Comparison of ENCODE assay signal across 9 cellular contexts in the genomic region with DNA sequence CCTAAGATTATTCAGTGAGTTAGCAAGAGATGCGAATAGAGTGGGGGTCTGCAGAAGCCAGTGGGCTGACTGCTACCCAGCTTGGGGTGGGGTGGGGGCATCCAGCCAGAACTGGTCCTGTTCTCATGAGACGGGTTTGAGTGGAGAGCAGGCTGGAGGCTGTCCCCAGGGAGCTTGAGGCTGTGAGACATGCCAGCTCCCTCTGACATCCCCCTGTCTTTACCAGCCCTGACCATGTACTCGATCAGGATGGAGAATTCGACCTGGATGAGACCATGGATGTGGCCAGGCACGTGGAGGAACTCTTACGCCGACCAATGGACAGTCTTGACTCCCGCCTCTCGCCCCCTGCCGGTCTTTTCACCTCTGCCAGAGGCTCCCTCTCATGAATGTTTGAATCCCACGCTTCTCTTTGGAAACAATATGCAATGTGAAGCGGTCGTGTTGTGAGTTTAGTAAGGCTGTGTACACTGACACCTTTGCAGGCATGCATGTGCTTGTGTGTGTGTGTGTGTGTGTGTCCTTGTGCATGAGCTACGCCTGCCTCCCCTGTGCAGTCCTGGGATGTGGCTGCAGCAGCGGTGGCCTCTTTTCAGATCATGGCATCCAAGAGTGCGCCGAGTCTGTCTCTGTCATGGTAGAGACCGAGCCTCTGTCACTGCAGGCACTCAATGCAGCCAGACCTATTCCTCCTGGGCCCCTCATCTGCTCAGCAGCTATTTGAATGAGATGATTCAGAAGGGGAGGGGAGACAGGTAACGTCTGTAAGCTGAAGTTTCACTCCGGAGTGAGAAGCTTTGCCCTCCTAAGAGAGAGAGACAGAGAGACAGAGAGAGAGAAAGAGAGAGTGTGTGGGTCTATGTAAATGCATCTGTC. TPM values are rescaled to one million over a fixed set of nuclear protein-coding genes. Genes with fewer than 3 reads are reported as not detected.
DNase-seq lines count a peak whose midpoint lies in the region; ATAC-seq and TF ChIP-seq lines count a peak whose summit lies in the region.
"Had no signal": no experiment of that assay in that cellular context is flagged by ENCODE, and none has a peak within 500 bp of the region (broad histone marks: within the 10 kb centered on the region; RNA-seq: fewer than 3 reads in every experiment).

No MANE protein-coding gene starts in this region.

- peaks cover 14% of the 10 kb centered on the region for H3K4me1 Mint-ChIP-seq in Caco-2 (ENCODE audit: low read depth, unreplicated experiment)

- no peaks in the 10 kb centered on the region for H3K9me3 ChIP-seq in Caco-2

- CTCF ChIA-PET in Caco-2 (lab: Charles Lee), result interaction anchor here (0.8 kb wide), 1 partner anchor 201 kb away, joined by 3 read pairs; no protein-coding TSS in a partner anchor

- BruUV-seq in Caco-2 (replicated peaks; lab: Mats Ljungman, UMichigan), result no TSS peak

- H3K27me3 Mint-ChIP-seq in Caco-2 (ENCODE audit: insufficient read depth, unreplicated experiment), result no peaks in the 10 kb centered on the region

- DNase-seq in Caco-2 (no peak), OCI-M1 (lab: John Stamatoyannopoulos, UW) (peak; percentile 40), epithelial cell of proximal tubule (ENCODE audit: low read depth) (no peak), NCI-H187 treated with DMSO at 0.1 percent for 48 hours (lab: John Stamatoyannopoulos, UW) (no peak), COLO668 (lab: John Stamatoyannopoulos, UW; ENCODE audit: unreplicated experiment) (no peak), GM20000 (ENCODE audit: low spot score) (no peak)
- DNase-seq: NCI-H1105 treated with DMSO at 0.1 percent for 48 hours had no signal

- TF ChIP-seq CTCF in Caco-2 (IDR thresholded peaks at IDR 0.05; ENCODE audit: insufficient read depth in 1 of 2, low read depth in 1 of 2, low read length in 1 of 2, severe bottlenecking in 1 of 2, unreplicated experiment in 1 of 2) (no peak), epithelial cell of proximal tubule (conservative IDR thresholded peaks at IDR 0.05; ENCODE audit: low read depth, low read length) (peak; percentile 12), GM20000 (IDR thresholded peaks at IDR 0.05; ENCODE audit: extremely low read depth, missing control alignments) (no peak)

- no peak overlapping the region for H3K4me3 Mint-ChIP-seq in Caco-2 (ENCODE audit: unreplicated experiment)

- no peak overlapping the region for H3K9ac ChIP-seq in rectal smooth muscle tissue (ENCODE audit: low read length)

- H3K27ac ChIP-seq in rectal smooth muscle tissue (ENCODE audit: low read depth, low read length), result peak overlapping the region; percentile 97

- intact Hi-C loops in Caco-2 (cut with micrococcal nuclease; ENCODE audit: unreplicated experiment), result no loop called here

- H3K27me3 ChIP-seq in Caco-2 (replicated peaks; ENCODE audit: control insufficient read depth, insufficient read depth, low read length), result no peaks in the 10 kb centered on the region
- H3K27me3 ChIP-seq in rectal smooth muscle tissue (ENCODE audit: control insufficient read depth, insufficient read depth, low read length), result no peaks in the 10 kb centered on the region

- POLR2A ChIA-PET in Caco-2 (lab: Charles Lee), result no interaction called here

- H3K36me3 ChIP-seq in Caco-2 (ENCODE audit: control insufficient read depth, insufficient read depth, low read length), result no peaks in the 10 kb centered on the region
- H3K36me3 ChIP-seq in rectal smooth muscle tissue (ENCODE audit: control insufficient read depth, insufficient read depth, low read length), result peaks cover 24% of the 10 kb centered on the region

- H3K4me1 ChIP-seq in Caco-2 (peaks cover 16% of the 10 kb centered on the region), rectal smooth muscle tissue (ENCODE audit: control insufficient read depth, insufficient read depth, low read length) (peaks cover 25% of the 10 kb centered on the region)

- ATAC-seq in GM18498 (IDR thresholded peaks at IDR 0.05; ENCODE audit: unreplicated experiment), result no peak

- H3K4me3 ChIP-seq in Caco-2 (ENCODE audit: low read depth, low read length) (no peak overlapping the region), epithelial cell of proximal tubule (ENCODE audit: low read depth, low read length) (no peak overlapping the region), rectal smooth muscle tissue (ENCODE audit: low read length) (no peak overlapping the region)

- H3K27ac Mint-ChIP-seq in Caco-2 (ENCODE audit: unreplicated experiment), result peak overlapping the region; percentile 33

- peaks cover 50% of the 10 kb centered on the region for H3K36me3 Mint-ChIP-seq in Caco-2 (ENCODE audit: insufficient read depth, unreplicated experiment)

- no peaks in the 10 kb centered on the region for H3K9me3 Mint-ChIP-seq in Caco-2 (ENCODE audit: unreplicated experiment)

RNA-seq across cellular contexts. Expression of a gene that starts 22.2 kb away (rescaled TPM):
- 2.4 and 3.2 TPM in 2 replicates for total RNA-seq in Caco-2 (2022)
- total RNA-seq in epithelial cell of proximal tubule, result 10.9 and 11.3 TPM in 2 replicates

RNA-seq across cellular contexts. Expression of a gene that starts 34.3 kb away (rescaled TPM):
- 41.4 and 46.9 TPM in 2 replicates for total RNA-seq in Caco-2 (2022)
- 16.0 and 19.5 TPM in 2 replicates for total RNA-seq in epithelial cell of proximal tubule
